1 cellular context compared by ENCODE assay signal in the genomic region with DNA sequence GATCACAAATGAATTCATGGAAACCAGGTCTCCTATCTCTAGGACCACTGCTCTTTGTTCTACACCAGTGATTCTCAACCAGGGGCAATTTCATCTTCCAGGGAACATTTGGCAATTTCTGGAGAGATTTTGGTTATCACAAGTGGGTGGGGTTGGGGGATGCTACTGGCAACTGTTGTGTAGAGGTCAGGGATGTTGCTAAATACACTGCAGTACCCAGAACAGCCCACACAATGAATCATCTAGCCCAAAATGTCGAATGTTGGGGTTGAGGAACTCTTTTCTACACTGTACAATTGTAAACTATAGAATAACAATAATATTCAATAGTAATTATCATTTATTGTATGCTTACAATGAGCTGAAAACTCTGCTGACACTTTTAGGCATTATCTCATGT.
TF ChIP-seq lines count a peak whose summit lies in the region.

No MANE protein-coding gene starts in this region.

TF ChIP-seq in IMR-90, 13 proteins besides CTCF, POLR2A, EP300 and RAD21 (continued from another document):
- TF ChIP-seq, protein P1, sequence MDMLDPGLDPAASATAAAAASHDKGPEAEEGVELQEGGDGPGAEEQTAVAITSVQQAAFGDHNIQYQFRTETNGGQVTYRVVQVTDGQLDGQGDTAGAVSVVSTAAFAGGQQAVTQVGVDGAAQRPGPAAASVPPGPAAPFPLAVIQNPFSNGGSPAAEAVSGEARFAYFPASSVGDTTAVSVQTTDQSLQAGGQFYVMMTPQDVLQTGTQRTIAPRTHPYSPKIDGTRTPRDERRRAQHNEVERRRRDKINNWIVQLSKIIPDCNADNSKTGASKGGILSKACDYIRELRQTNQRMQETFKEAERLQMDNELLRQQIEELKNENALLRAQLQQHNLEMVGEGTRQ (IDR thresholded peaks at IDR 0.05; ENCODE audit: low read depth, low read length), result no peak
- no peak for TF ChIP-seq BHLHE40 (IDR thresholded peaks at IDR 0.05; ENCODE audit: low read depth, low read length)
